In genomic region chr19:1445185-1445931, GRCh38 we compare ENCODE assay signal across 8 cellular contexts. TPM values are rescaled to one million over a fixed set of nuclear protein-coding genes. Genes with fewer than 3 reads are reported as not detected.
DNase-seq lines count a peak whose midpoint lies in the region; ATAC-seq and TF ChIP-seq lines count a peak whose summit lies in the region.

No MANE protein-coding gene starts in this region.

- peaks cover 11% of the 10 kb centered on the region for H3K4me1 ChIP-seq in adipocyte (ENCODE audit: control insufficient read depth, insufficient read depth, low read length)
- peaks cover 3% of the 10 kb centered on the region for H3K4me1 ChIP-seq in psoas muscle
- H3K4me1 ChIP-seq in uterus = peaks cover 0 to 14% of the 10 kb centered on the region in 2 donors

- H3K9me3 ChIP-seq in SU-DHL-6 (ENCODE audit: insufficient read depth, low read length) (no peaks in the 10 kb centered on the region), adipocyte (ENCODE audit: control insufficient read depth, low read length) (no peaks in the 10 kb centered on the region), psoas muscle (no peaks in the 10 kb centered on the region), uterus (no peaks in the 10 kb centered on the region)

- peak; percentile 75 for TF ChIP-seq CTCF in SU-DHL-6 (IDR thresholded peaks at IDR 0.05; ENCODE audit: insufficient read depth, low read length, poor library complexity, severe bottlenecking)
- peak; percentile 87 for TF ChIP-seq CTCF in psoas muscle (IDR thresholded peaks at IDR 0.05)
- peak; percentile 50 to 96 (median 87) for TF ChIP-seq CTCF in uterus (IDR thresholded peaks at IDR 0.05)

- ATAC-seq in left ventricle myocardium superior (peak; percentile 92), psoas muscle (peak; percentile 86 to 90 (median 86))

- TF ChIP-seq POLR2A in GM19099 (IDR thresholded peaks at IDR 0.05; ENCODE audit: extremely low read depth, insufficient read length, low read depth) (peak; percentile 27), uterus (IDR thresholded peaks at IDR 0.05) (peak in 1 of 2 donors; percentile 26)

- no peaks in the 10 kb centered on the region for H3K9me2 ChIP-seq in SU-DHL-6 (replicated peaks; ENCODE audit: insufficient read depth, low read length)

- H3K27ac ChIP-seq in SU-DHL-6 (ENCODE audit: low read depth, low read length) (peak overlapping the region; percentile 55), psoas muscle (no peak overlapping the region), uterus (no peak overlapping the region)

- peaks cover 9% of the 10 kb centered on the region; the same call in 1 of the 2 replicates for H3K79me2 ChIP-seq in SU-DHL-6 (ENCODE audit: insufficient read depth, low read length)

- intact Hi-C loops in left ventricle myocardium superior (cut with micrococcal nuclease) (no loop called here), psoas muscle (cut with DNase I) (loop anchor here in 1 of 2 donors (5.0 to 10.0 kb wide), 2 partner anchors 128 to 161 kb away; partner anchors contain the start of gene EFNA2), uterus (cut with DNase I; ENCODE audit: low total_unique reads) (no loop called here)

- peaks cover 39% of the 10 kb centered on the region for H3F3A ChIP-seq in SU-DHL-6 (ENCODE audit: insufficient read depth)

- DNase-seq in Ammon's horn (ENCODE audit: low spot score) (peak; percentile 70), adipocyte (ENCODE audit: low read depth) (peak; percentile 88), left ventricle myocardium superior (peak; percentile 84), psoas muscle (peak; percentile 74 to 85), uterus (peak; percentile 38 to 70)
- DNase-seq in Jurkat, Clone E6-1 (ENCODE audit: low read depth, low spot score) = no peak

- peaks cover 8% of the 10 kb centered on the region; the same call in 1 of the 2 replicates for H4K20me1 ChIP-seq in SU-DHL-6 (ENCODE audit: low read depth, low read length)

- 3 to 5% (median 4%) methylated on average over 43 to 70 of the region's 70 CpGs for WGBS in psoas muscle, 3 donors

- peak overlapping the region; percentile 68 for H3K4me2 ChIP-seq in SU-DHL-6 (ENCODE audit: low read depth, low read length, poor library complexity, severe bottlenecking)

- H3K9ac ChIP-seq in SU-DHL-6 (ENCODE audit: low read length) (peak overlapping the region; percentile 58), adipocyte (ENCODE audit: low read length) (no peak overlapping the region)

- H2AFZ ChIP-seq in SU-DHL-6 (ENCODE audit: low read depth, low read length, severe bottlenecking) = peak overlapping the region; percentile 80

- no peaks in the 10 kb centered on the region for H3K27me3 ChIP-seq in SU-DHL-6 (ENCODE audit: low read length)
- H3K27me3 ChIP-seq in adipocyte (replicated peaks; ENCODE audit: control insufficient read depth, insufficient read depth, low read length) = peaks cover 22% of the 10 kb centered on the region
- peaks cover 0 to 50% (median 31%) of the 10 kb centered on the region in 3 donors for H3K27me3 ChIP-seq in psoas muscle (ENCODE audit: insufficient read depth in 3 of 3, low read length in 2 of 3)
- peaks cover 21 to 23% of the 10 kb centered on the region in 2 donors for H3K27me3 ChIP-seq in uterus

- H3K36me3 ChIP-seq in SU-DHL-6 (ENCODE audit: low read length) = peaks cover 11% of the 10 kb centered on the region
- peaks cover 28% of the 10 kb centered on the region for H3K36me3 ChIP-seq in adipocyte (ENCODE audit: control insufficient read depth, insufficient read depth, low read length, severe bottlenecking)
- H3K36me3 ChIP-seq in psoas muscle (ENCODE audit: insufficient read depth in 1 of 2, low read depth in 1 of 2) = peaks cover 16 to 27% of the 10 kb centered on the region in 2 donors
- H3K36me3 ChIP-seq in uterus = no peaks in the 10 kb centered on the region

- peak overlapping the region; percentile 47 for H3K4me3 ChIP-seq in Jurkat, Clone E6-1 (ENCODE audit: low read length)
- peak overlapping the region; percentile 50 for H3K4me3 ChIP-seq in SU-DHL-6 (ENCODE audit: insufficient read depth, low read length, poor library complexity, severe bottlenecking)
- H3K4me3 ChIP-seq in adipocyte (ENCODE audit: low read length) = peak overlapping the region; percentile 44
- H3K4me3 ChIP-seq in psoas muscle = peak overlapping the region; percentile 53
- peak overlapping the region in 1 of 2 donors; percentile 7 for H3K4me3 ChIP-seq in uterus

RNA-seq across cellular contexts. Expression of gene APC2, which starts 4.6 kb away (rescaled TPM):
- 0.39 TPM for polyA plus RNA-seq in Jurkat, Clone E6-1 (2012; ENCODE audit: insufficient read depth, insufficient read length)
- total RNA-seq in left ventricle myocardium superior (0.17 TPM), psoas muscle (under 1 TPM; 0.04 to 0.06 (median 0.05) TPM), uterus (1 to 10 TPM in 1 of 4 donors, under 1 TPM in 2, not detected in 1; 0.12 to 3.5 (median 0.77) TPM)
- under 1 TPM in 2 of 3 donors, not detected in 1; 0.01 to 0.03 TPM for polyA plus RNA-seq in psoas muscle

RNA-seq across cellular contexts. Expression of gene RPS15, which starts 7.2 kb away (rescaled TPM):
- polyA plus RNA-seq in Jurkat, Clone E6-1 (2012; ENCODE audit: insufficient read depth, insufficient read length) = 3,463 TPM
- total RNA-seq in left ventricle myocardium superior = 625 TPM
- 100 to 1,000 TPM; 697 to 992 (median 943) TPM for total RNA-seq in psoas muscle
- 1,000 to 10,000 TPM; 2,739 to 4,077 (median 3,158) TPM for polyA plus RNA-seq in psoas muscle
- 1,000 to 10,000 TPM in 3 of 4 donors, 100 to 1,000 TPM in 1; 648 to 5,728 (median 1,854) TPM for total RNA-seq in uterus

RNA-seq across cellular contexts. Expression of gene C19orf25, which starts 33.7 kb away (rescaled TPM):
- polyA plus RNA-seq in Jurkat, Clone E6-1 (2012; ENCODE audit: insufficient read depth, insufficient read length) = 34.7 TPM
- total RNA-seq in left ventricle myocardium superior (16.2 TPM), psoas muscle (10 to 100 TPM in 3 of 4 donors, 1 to 10 TPM in 1; 8.1 to 20.1 (median 14.7) TPM), uterus (10 to 100 TPM; 17.7 to 32.9 (median 28.9) TPM)
- polyA plus RNA-seq in psoas muscle = 10 to 100 TPM; 19.9 to 45.0 (median 30.4) TPM

RNA-seq across cellular contexts. Expression of gene DAZAP1, which starts 38.0 kb away (rescaled TPM):
- polyA plus RNA-seq in Jurkat, Clone E6-1 (2012; ENCODE audit: insufficient read depth, insufficient read length) = 264 TPM
- total RNA-seq in left ventricle myocardium superior (96.7 TPM), psoas muscle (100 to 1,000 TPM in 1 of 4 donors, 10 to 100 TPM in 3; 59.9 to 122 (median 86.9) TPM), uterus (100 to 1,000 TPM in 1 of 4 donors, 10 to 100 TPM in 1, 1 to 10 TPM in 2; 1.2 to 102 (median 23.8) TPM)
- 100 to 1,000 TPM in 1 of 3 donors, 10 to 100 TPM in 2; 68.9 to 103 (median 94.1) TPM for polyA plus RNA-seq in psoas muscle

RNA-seq across cellular contexts. Expression of gene GAMT, which starts 44.0 kb away (rescaled TPM):
- polyA plus RNA-seq in Jurkat, Clone E6-1 (2012; ENCODE audit: insufficient read depth, insufficient read length) = 97.7 TPM
- total RNA-seq in left ventricle myocardium superior (92.5 TPM), psoas muscle (100 to 1,000 TPM; 227 to 339 (median 232) TPM), uterus (10 to 100 TPM in 2 of 4 donors, 1 to 10 TPM in 2; 3.3 to 14.4 (median 8.4) TPM)
- 100 to 1,000 TPM; 162 to 464 (median 351) TPM for polyA plus RNA-seq in psoas muscle
